In the genomic region with DNA sequence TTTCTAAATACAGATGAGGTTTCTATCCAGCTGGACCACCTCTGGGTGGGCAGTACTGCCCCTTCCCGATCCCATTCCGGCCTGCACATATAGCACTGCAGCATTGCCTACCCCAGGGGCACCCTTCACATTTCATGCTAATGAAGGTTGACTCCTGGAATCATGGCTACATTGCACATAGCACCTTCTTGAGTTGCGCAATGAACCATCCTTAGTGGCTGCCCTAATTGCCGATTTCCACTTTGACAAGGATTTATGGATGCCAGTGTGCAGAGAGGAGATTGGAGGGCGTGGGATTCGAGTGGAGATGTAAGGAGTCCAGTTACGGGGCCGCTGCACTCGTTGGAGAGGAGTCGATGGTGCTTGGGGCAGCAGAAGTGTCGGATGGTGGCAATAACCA, we compare ENCODE assay signal across 9 cellular contexts.
"Had no signal": no experiment of that assay in that cellular context is flagged by ENCODE, and none has a peak within 500 bp of the region (broad histone marks: within the 10 kb centered on the region; RNA-seq: fewer than 3 reads in every experiment).

No MANE protein-coding gene starts in this region.

- H3K27ac Mint-ChIP-seq: GM23338, HFFc6 had no signal

- H3K4me1 Mint-ChIP-seq: GM23338 had no signal

- H3K4me1 ChIP-seq: HAP-1 had no signal

- H3K27ac ChIP-seq: HL-60, KMS-11 had no signal

- H3K9me3 Mint-ChIP-seq: GM23338, HFFc6 had no signal

- H3K36me3 ChIP-seq: HAP-1 had no signal

- H3K4me3 ChIP-seq: GM23338, HAP-1 had no signal

- H3K4me3 Mint-ChIP-seq: GM23338, HFFc6 had no signal

- ATAC-seq: GM23338, HCT116 had no signal

- H3K4me2 ChIP-seq: GM23338, KMS-11 had no signal

- DNase-seq: H7, HFFc6, Karpas-422, KBM-7 had no signal

- H3K9me3 ChIP-seq: HAP-1 had no signal
